Comparison of ENCODE assay signal across 20 cellular contexts in the genomic region with DNA sequence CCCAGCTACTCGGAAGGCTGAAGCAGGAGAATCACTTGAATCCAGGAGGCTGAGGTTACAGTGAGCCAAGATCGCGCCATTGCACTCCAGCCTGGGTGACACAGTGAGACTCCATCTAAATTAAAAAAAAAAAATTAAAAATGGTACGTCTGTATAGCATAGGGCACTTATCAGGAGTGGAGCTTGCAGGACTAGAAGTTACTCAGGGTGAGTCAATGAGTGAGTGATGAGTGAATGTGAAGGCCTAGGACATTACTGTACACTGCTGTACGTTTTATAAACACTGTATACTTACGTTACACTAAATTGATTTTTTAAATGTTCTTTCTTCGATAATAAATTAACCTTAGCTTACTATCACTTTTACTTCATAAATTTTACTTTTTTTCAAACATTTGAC.
A peak's percentile ranks its signal among the peaks of the same experiment; 100 is the strongest.
DNase-seq lines count a peak whose midpoint lies in the region; ATAC-seq and TF ChIP-seq lines count a peak whose summit lies in the region.
"Had no signal": no experiment of that assay in that cellular context is flagged by ENCODE, and none has a peak within 500 bp of the region (broad histone marks: within the 10 kb centered on the region; RNA-seq: fewer than 3 reads in every experiment).

No MANE protein-coding gene starts in this region.

- BruUV-seq in PC-3 (replicated peaks; lab: Mats Ljungman, UMichigan), result no TSS peak

- ATAC-seq in PC-3, result peak; percentile 91
- ATAC-seq in left lobe of liver, result no peak
- ATAC-seq in GM18519 (IDR thresholded peaks at IDR 0.05; ENCODE audit: low FRiP score, unreplicated experiment), result no peak
- ATAC-seq: HCT116; HepG2; stimulated activated naive CD8-positive, alpha-beta T cell treated with anti-CD3 and anti-CD28 coated beads, Interleukin-15, Interleukin-2, amounts not matched to agents 100 U/mL and 50 U/mL, for 24 hours had no signal

- H4K20me1 ChIP-seq in PC-3 (ENCODE audit: low read length) (no peaks in the 10 kb centered on the region), osteoblast (ENCODE audit: insufficient read depth, low read length) (no peaks in the 10 kb centered on the region)

- no peaks in the 10 kb centered on the region for H3K27me3 ChIP-seq in PC-3 (ENCODE audit: low read length)
- no peaks in the 10 kb centered on the region for H3K27me3 ChIP-seq in osteoblast (ENCODE audit: insufficient read depth, low read length)
- H3K27me3 ChIP-seq: cardiac muscle cell, sigmoid colon, tibial nerve had no signal

- TF ChIP-seq CTCF in PC-3 (conservative IDR thresholded peaks at IDR 0.05; ENCODE audit: low read depth, low read length) (no peak), choroid plexus epithelial cell (conservative IDR thresholded peaks at IDR 0.05; ENCODE audit: low read depth, low read length) (no peak), osteoblast (IDR thresholded peaks at IDR 0.05; ENCODE audit: extremely low read depth, low read depth, low read length) (no peak)

- peak overlapping the region; percentile 18 for H3K4me2 ChIP-seq in PC-3 (ENCODE audit: low read length)
- H3K4me2 ChIP-seq in osteoblast (ENCODE audit: insufficient read depth, low read length), result no peak overlapping the region

- H3K36me3 ChIP-seq in PC-3 (ENCODE audit: low read depth, low read length) (no peaks in the 10 kb centered on the region), osteoblast (ENCODE audit: insufficient read depth, low read length) (no peaks in the 10 kb centered on the region)
- H3K36me3 ChIP-seq: cardiac muscle cell, sigmoid colon, tibial nerve had no signal

- peak overlapping the region; percentile 11; the same call in 1 of the 2 replicates for H3K27ac ChIP-seq in PC-3 (ENCODE audit: low read length)
- H3K27ac ChIP-seq in osteoblast (ENCODE audit: low read depth, low read length), result peak overlapping the region; percentile 10
- H3K27ac ChIP-seq: cardiac muscle cell, sigmoid colon, SK-N-MC, tibial nerve had no signal

- CTCF ChIA-PET in PC-3 (lab: Charles Lee), result interaction anchor here (0.5 kb wide), 1 partner anchor 183 kb away, joined by 5 read pairs; no protein-coding TSS in a partner anchor

- no peaks in the 10 kb centered on the region for H3K9me2 ChIP-seq in PC-3 (replicated peaks; ENCODE audit: low read length)

- DNase-seq in ELR (ENCODE audit: low read depth) (peak; percentile 94), PC-3 (peak; percentile 97), choroid plexus epithelial cell (ENCODE audit: low read depth) (peak; percentile 23), osteoblast (ENCODE audit: insufficient read length, low spot score, missing footprints) (peak; percentile 85), NCI-H1105 (lab: John Stamatoyannopoulos, UW) (no peak), left lobe of liver (ENCODE audit: low spot score) (no peak), HuH-7 (ENCODE audit: low spot score) (no peak)
- DNase-seq: activated CD8-positive, alpha-beta memory T cell treated with anti-CD3 and anti-CD28 coated beads, Interleukin-2, amount 50 U/mL, for 4 hours; AML-193; NCI-H187; NCI-H2227 treated with DMSO at 0.1 percent for 48 hours; sigmoid colon; stimulated activated CD4-positive, alpha-beta T cell treated with anti-CD3 and anti-CD28 coated beads, Interleukin-1b, Interleukin-23, amount 100 ng/mL, for 48 hours; stimulated activated naive CD8-positive, alpha-beta T cell treated with anti-CD3 and anti-CD28 coated beads, Interleukin-15, Interleukin-2, amounts not matched to agents 100 U/mL and 50 U/mL, for 24 hours had no signal

- no peak overlapping the region for H3K4me3 ChIP-seq in PC-3 (ENCODE audit: low read length)
- H3K4me3 ChIP-seq in choroid plexus epithelial cell (ENCODE audit: low read depth, low read length), result no peak overlapping the region
- H3K4me3 ChIP-seq in osteoblast (ENCODE audit: insufficient read depth, low read length), result no peak overlapping the region
- H3K4me3 ChIP-seq: cardiac muscle cell, sigmoid colon, SK-N-MC, tibial nerve had no signal

- no peak overlapping the region for H3K9ac ChIP-seq in PC-3 (ENCODE audit: low read length)

- POLR2A ChIA-PET in PC-3 (lab: Charles Lee; ENCODE audit: unreplicated experiment), result interaction anchor here (0.6 kb wide), 1 partner anchor 36 kb away, joined by 4 read pairs; no protein-coding TSS in a partner anchor

- H3K4me1 ChIP-seq in PC-3 (ENCODE audit: insufficient read depth, low read length) (peaks cover 30% of the 10 kb centered on the region), osteoblast (ENCODE audit: insufficient read depth, low read length) (peaks cover 9% of the 10 kb centered on the region)
- H3K4me1 ChIP-seq: sigmoid colon, tibial nerve had no signal

- no peaks in the 10 kb centered on the region for H3K79me2 ChIP-seq in PC-3 (ENCODE audit: low read length)
- no peaks in the 10 kb centered on the region for H3K79me2 ChIP-seq in osteoblast (ENCODE audit: insufficient read depth, low read length)

- H2AFZ ChIP-seq in PC-3 (ENCODE audit: low read length), result no peak overlapping the region
- H2AFZ ChIP-seq in osteoblast (ENCODE audit: low read length), result no peak overlapping the region

- H3F3A ChIP-seq in PC-3 (ENCODE audit: low read length, unreplicated experiment), result no peaks in the 10 kb centered on the region

- intact Hi-C loops in PC-3 (cut with micrococcal nuclease), result no loop called here

- H3K9me3 ChIP-seq in PC-3 (ENCODE audit: low read length) (no peaks in the 10 kb centered on the region), osteoblast (ENCODE audit: low read depth, low read length) (no peaks in the 10 kb centered on the region)
- H3K9me3 ChIP-seq: sigmoid colon, tibial nerve had no signal

Comparison
In these comparisons a context has a peak if more than half of its experiments do, and no peak if none do; other contexts are left out.
1. DNase-seq: peak in ELR (single experiment), PC-3 (single experiment), choroid plexus epithelial cell (single experiment) and osteoblast (single experiment); none in NCI-H1105 (single experiment), left lobe of liver (single experiment) and HuH-7 (single experiment).